ENCODE assay signal across 17 cellular contexts in genomic region chr3:114597012-114597411, GRCh38.
DNase-seq lines count a peak whose midpoint lies in the region; ATAC-seq, FAIRE-seq and TF ChIP-seq lines count a peak whose summit lies in the region.
"Had no signal": no experiment of that assay in that cellular context is flagged by ENCODE, and none has a peak within 500 bp of the region (broad histone marks: within the 10 kb centered on the region; RNA-seq: fewer than 3 reads in every experiment).

No MANE protein-coding gene starts in this region.

- H3K36me3 ChIP-seq in neural cell (ENCODE audit: insufficient read depth, low read length) = no peaks in the 10 kb centered on the region
- H3K36me3 ChIP-seq: colonic mucosa, lower lobe of right lung, Peyer's patch had no signal

- H3K36me3 Mint-ChIP-seq in natural killer cell treated with Interleukin-12 subunit alpha and Interleukin-12 subunit beta and Interleukin-15 and Interleukin-18, amount 100 ng/mL, for 72 hours = no peaks in the 10 kb centered on the region
- H3K36me3 Mint-ChIP-seq: stimulated activated naive B cell treated with anti-CD40 and anti-IgM and Interleukin-4, amounts not matched to agents 10 μg/mL and 1 μg/mL and 100 μg/mL, for 72 hours had no signal

- H3K4me3 ChIP-seq in choroid plexus epithelial cell (ENCODE audit: low read depth, low read length) = no peak overlapping the region
- H3K4me3 ChIP-seq in neural cell (ENCODE audit: low read length) = no peak overlapping the region
- H3K4me3 ChIP-seq: colonic mucosa, esophagus muscularis mucosa, lower lobe of right lung, Peyer's patch had no signal

- H3K4me3 Mint-ChIP-seq in natural killer cell treated with Interleukin-12 subunit alpha and Interleukin-12 subunit beta and Interleukin-15 and Interleukin-18, amount 100 ng/mL, for 72 hours = no peak overlapping the region
- H3K4me3 Mint-ChIP-seq: activated T-cell treated with anti-CD3 and anti-CD28 coated beads, Interleukin-2, amount 50 U/mL, for 72 hours; CD4-positive, alpha-beta memory T cell; neural crest cell; stimulated activated naive B cell treated with anti-CD40 and anti-IgM and Interleukin-4, amounts not matched to agents 10 μg/mL and 1 μg/mL and 100 μg/mL, for 72 hours had no signal

- H3K27ac ChIP-seq in neural cell (ENCODE audit: low read length) = no peak overlapping the region
- H3K27ac ChIP-seq: colonic mucosa, esophagus muscularis mucosa, lower lobe of right lung, Peyer's patch had no signal

- no peak overlapping the region for H3K27ac Mint-ChIP-seq in natural killer cell treated with Interleukin-12 subunit alpha and Interleukin-12 subunit beta and Interleukin-15 and Interleukin-18, amount 100 ng/mL, for 72 hours
- H3K27ac Mint-ChIP-seq: activated T-cell treated with anti-CD3 and anti-CD28 coated beads, Interleukin-2, amount 50 U/mL, for 72 hours; CD4-positive, alpha-beta memory T cell; stimulated activated naive B cell treated with anti-CD40 and anti-IgM and Interleukin-4, amounts not matched to agents 10 μg/mL and 1 μg/mL and 100 μg/mL, for 72 hours had no signal

- no peak overlapping the region for H2AFZ ChIP-seq in neural cell (ENCODE audit: low read depth, low read length)

- ATAC-seq in activated CD4-positive, CD25-positive, alpha-beta regulatory T cell treated with anti-CD3 and anti-CD28 coated beads, Interleukin-2, amount 50 U/mL, for 24 hours = no peak
- ATAC-seq in natural killer cell treated with Interleukin-12 subunit alpha and Interleukin-12 subunit beta and Interleukin-15 and Interleukin-18, amount 100 ng/mL, for 72 hours = no peak
- ATAC-seq: activated T-cell treated with anti-CD3 and anti-CD28 coated beads, Interleukin-2, amount 50 U/mL, for 72 hours; lower lobe of right lung; stimulated activated naive B cell treated with anti-CD40 and anti-IgM and Interleukin-4, amounts not matched to agents 10 μg/mL and 1 μg/mL and 100 μg/mL, for 72 hours had no signal

- TF ChIP-seq EP300 in neural cell (conservative IDR thresholded peaks at IDR 0.05; ENCODE audit: poor library complexity, severe bottlenecking) = no peak

- H3K27me3 Mint-ChIP-seq in natural killer cell treated with Interleukin-12 subunit alpha and Interleukin-12 subunit beta and Interleukin-15 and Interleukin-18, amount 100 ng/mL, for 72 hours = no peaks in the 10 kb centered on the region
- H3K27me3 Mint-ChIP-seq: CD4-positive, alpha-beta memory T cell; stimulated activated naive B cell treated with anti-CD40 and anti-IgM and Interleukin-4, amounts not matched to agents 10 μg/mL and 1 μg/mL and 100 μg/mL, for 72 hours had no signal

- TF ChIP-seq RAD21 in neural cell (conservative IDR thresholded peaks at IDR 0.05) = peak; percentile 18

- no peaks in the 10 kb centered on the region for H3F3A ChIP-seq in neural cell (ENCODE audit: insufficient read depth, low read length, poor library complexity, severe bottlenecking)

- peak; percentile 26 for TF ChIP-seq CTCF in choroid plexus epithelial cell (conservative IDR thresholded peaks at IDR 0.05; ENCODE audit: low read depth, low read length)
- no peak for TF ChIP-seq CTCF in neural cell (IDR thresholded peaks at IDR 0.05; ENCODE audit: poor library complexity, severe bottlenecking)

- DNase-seq in EL = peak; percentile 11
- DNase-seq in HTR-8/SVneo (ENCODE audit: insufficient read length, low spot score) = no peak
- peak; percentile 12 for DNase-seq in choroid plexus epithelial cell (ENCODE audit: low read depth)
- DNase-seq in MV-4-11 (lab: John Stamatoyannopoulos, UW) = no peak
- no peak for DNase-seq in putamen (ENCODE audit: low spot score)
- no peak for DNase-seq in natural killer cell treated with Interleukin-12 subunit alpha and Interleukin-12 subunit beta and Interleukin-15 and Interleukin-18, amount 100 ng/mL, for 72 hours (ENCODE audit: low spot score)
- DNase-seq: activated CD4-positive, alpha-beta T cell treated with anti-CD3 and anti-CD28 coated beads, Interleukin-2, amount 50 U/mL, for 48 hours; activated T-cell treated with anti-CD3 and anti-CD28 coated beads, Interleukin-2, amount 50 U/mL, for 72 hours; CD4-positive, alpha-beta memory T cell; colonic mucosa; lower lobe of right lung; Peyer's patch; stimulated activated naive B cell treated with anti-CD40 and anti-IgM and Interleukin-4, amounts not matched to agents 10 μg/mL and 1 μg/mL and 100 μg/mL, for 72 hours had no signal

- peak; percentile 52 for FAIRE-seq in HTR-8/SVneo (lab: Jason Lieb, UNC)

- no peaks in the 10 kb centered on the region for H3K9me3 ChIP-seq in neural cell (ENCODE audit: low read length)
- H3K9me3 ChIP-seq: colonic mucosa, esophagus muscularis mucosa, lower lobe of right lung, Peyer's patch had no signal

- no peaks in the 10 kb centered on the region for H3K4me1 Mint-ChIP-seq in natural killer cell treated with Interleukin-12 subunit alpha and Interleukin-12 subunit beta and Interleukin-15 and Interleukin-18, amount 100 ng/mL, for 72 hours (ENCODE audit: low read depth in 2 of 2)
- H3K4me1 Mint-ChIP-seq: CD4-positive, alpha-beta memory T cell had no signal

- H4K20me1 ChIP-seq in neural cell (ENCODE audit: insufficient read depth) = no peaks in the 10 kb centered on the region

- no peaks in the 10 kb centered on the region for H3K9me3 Mint-ChIP-seq in natural killer cell treated with Interleukin-12 subunit alpha and Interleukin-12 subunit beta and Interleukin-15 and Interleukin-18, amount 100 ng/mL, for 72 hours
- H3K9me3 Mint-ChIP-seq: CD4-positive, alpha-beta memory T cell; stimulated activated naive B cell treated with anti-CD40 and anti-IgM and Interleukin-4, amounts not matched to agents 10 μg/mL and 1 μg/mL and 100 μg/mL, for 72 hours had no signal

- H3K79me2 ChIP-seq in neural cell (replicated peaks; ENCODE audit: insufficient read depth, low read length) = no peaks in the 10 kb centered on the region

- no peak overlapping the region for H3K9ac ChIP-seq in neural cell (ENCODE audit: low read length)

- H3K27me3 ChIP-seq in neural cell (ENCODE audit: insufficient read depth, low read depth, low read length) = no peaks in the 10 kb centered on the region
- H3K27me3 ChIP-seq: colonic mucosa, esophagus muscularis mucosa, Peyer's patch had no signal

- H3K4me2 ChIP-seq in neural cell (ENCODE audit: low read length) = no peak overlapping the region

- no peaks in the 10 kb centered on the region for H3K9me2 ChIP-seq in neural cell (ENCODE audit: insufficient read depth, low read length)

TF ChIP-seq in neural cell, 6 proteins besides CTCF, POLR2A, EP300 and RAD21:
- TF ChIP-seq SMC3 (conservative IDR thresholded peaks at IDR 0.05; ENCODE audit: poor library complexity) (no peak), REST (IDR thresholded peaks at IDR 0.05; ENCODE audit: borderline replicate concordance) (no peak), POLR2AphosphoS5 (IDR thresholded peaks at IDR 0.05) (no peak), TAF1 (IDR thresholded peaks at IDR 0.05; ENCODE audit: low read depth) (no peak), EZH2 (IDR thresholded peaks at IDR 0.05; ENCODE audit: borderline replicate concordance, insufficient read depth, low read length, poor library complexity, severe bottlenecking) (no peak), MXI1 (conservative IDR thresholded peaks at IDR 0.05; ENCODE audit: poor library complexity, severe bottlenecking) (no peak)

Comparison
In these comparisons a context has a peak if more than half of its experiments do, and no peak if none do; other contexts are left out.
1. DNase-seq: peak in EL (single experiment) and choroid plexus epithelial cell (single experiment); none in HTR-8/SVneo (single experiment), MV-4-11 (single experiment), putamen (single experiment) and natural killer cell treated with Interleukin-12 subunit alpha and Interleukin-12 subunit beta and Interleukin-15 and Interleukin-18, amount 100 ng/mL, for 72 hours (single experiment).